Comparison of ENCODE assay signal across 11 cellular contexts in genomic region chr3:27889745-27890144, GRCh38.
"Had no signal": no experiment of that assay in that cellular context is flagged by ENCODE, and none has a peak within 500 bp of the region (broad histone marks: within the 10 kb centered on the region; RNA-seq: fewer than 3 reads in every experiment).

No MANE protein-coding gene starts in this region.

- H3K36me3 ChIP-seq: HAP-1 had no signal

- H3K9ac ChIP-seq: GM23248 had no signal

- H3K4me1 ChIP-seq: HAP-1 had no signal

- H3K4me3 ChIP-seq: GM23248, GM23338, HAP-1 had no signal

- ATAC-seq: GM23338, HCT116 had no signal

- H2AFZ ChIP-seq: GM23248, GM23338 had no signal

- FAIRE-seq: H1, H54 had no signal

- H3K27ac ChIP-seq: GM23248 had no signal

- DNase-seq: GM23248, GOT3, H7, H9, HCEC 1CT, HFFc6 had no signal

- H3K4me2 ChIP-seq: GM23338 had no signal

- H3K9me3 ChIP-seq: HAP-1 had no signal
